8 cellular contexts compared by ENCODE assay signal in the genomic region with DNA sequence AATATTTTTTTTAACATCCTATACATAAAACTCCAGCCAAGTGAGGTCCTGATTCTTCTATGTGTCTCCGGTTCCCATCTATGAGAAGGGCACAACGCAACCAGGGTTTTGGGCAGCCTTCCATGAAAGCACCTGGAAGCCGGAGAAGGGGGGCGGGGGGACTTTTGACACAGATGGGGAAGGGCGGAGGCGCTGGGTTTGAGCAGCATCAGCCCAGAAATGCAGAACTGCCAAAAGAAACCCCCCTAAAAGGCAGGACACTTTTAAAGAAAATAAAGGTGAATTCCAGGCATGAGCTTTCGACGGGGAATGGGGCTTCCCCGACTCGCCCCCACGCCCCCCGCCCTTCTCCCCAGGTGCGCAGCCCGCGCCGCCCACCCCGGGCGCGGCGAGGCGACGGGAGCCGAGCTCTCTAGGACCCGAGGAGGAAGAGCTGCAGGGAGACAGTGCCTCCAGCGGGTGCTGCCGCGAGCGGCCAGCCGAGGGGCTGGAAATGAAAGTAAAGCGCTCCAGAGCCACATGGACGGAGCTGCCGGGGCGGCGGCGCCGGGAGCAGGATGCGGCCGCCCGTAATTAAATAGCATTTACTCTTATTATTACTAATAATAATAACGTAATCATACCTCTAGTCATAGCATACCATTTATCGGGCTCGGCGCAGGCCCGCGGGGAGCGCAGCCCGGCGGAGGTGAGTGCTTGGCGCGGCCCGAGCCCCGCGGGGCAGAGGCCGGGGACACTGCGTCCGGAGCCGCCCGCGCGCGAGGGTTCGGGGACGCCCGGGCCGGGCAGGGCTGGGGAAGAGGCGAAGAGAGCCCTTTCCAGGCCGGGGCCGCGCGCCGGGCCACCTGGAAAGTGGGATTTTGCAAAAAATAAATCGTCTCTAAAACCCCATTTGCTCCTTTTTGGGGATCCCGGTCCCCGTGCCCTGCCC. TPM values are rescaled to one million over a fixed set of nuclear protein-coding genes. Genes with fewer than 3 reads are reported as not detected.
DNase-seq lines count a peak whose midpoint lies in the region; ATAC-seq and TF ChIP-seq lines count a peak whose summit lies in the region.

A gene with protein sequence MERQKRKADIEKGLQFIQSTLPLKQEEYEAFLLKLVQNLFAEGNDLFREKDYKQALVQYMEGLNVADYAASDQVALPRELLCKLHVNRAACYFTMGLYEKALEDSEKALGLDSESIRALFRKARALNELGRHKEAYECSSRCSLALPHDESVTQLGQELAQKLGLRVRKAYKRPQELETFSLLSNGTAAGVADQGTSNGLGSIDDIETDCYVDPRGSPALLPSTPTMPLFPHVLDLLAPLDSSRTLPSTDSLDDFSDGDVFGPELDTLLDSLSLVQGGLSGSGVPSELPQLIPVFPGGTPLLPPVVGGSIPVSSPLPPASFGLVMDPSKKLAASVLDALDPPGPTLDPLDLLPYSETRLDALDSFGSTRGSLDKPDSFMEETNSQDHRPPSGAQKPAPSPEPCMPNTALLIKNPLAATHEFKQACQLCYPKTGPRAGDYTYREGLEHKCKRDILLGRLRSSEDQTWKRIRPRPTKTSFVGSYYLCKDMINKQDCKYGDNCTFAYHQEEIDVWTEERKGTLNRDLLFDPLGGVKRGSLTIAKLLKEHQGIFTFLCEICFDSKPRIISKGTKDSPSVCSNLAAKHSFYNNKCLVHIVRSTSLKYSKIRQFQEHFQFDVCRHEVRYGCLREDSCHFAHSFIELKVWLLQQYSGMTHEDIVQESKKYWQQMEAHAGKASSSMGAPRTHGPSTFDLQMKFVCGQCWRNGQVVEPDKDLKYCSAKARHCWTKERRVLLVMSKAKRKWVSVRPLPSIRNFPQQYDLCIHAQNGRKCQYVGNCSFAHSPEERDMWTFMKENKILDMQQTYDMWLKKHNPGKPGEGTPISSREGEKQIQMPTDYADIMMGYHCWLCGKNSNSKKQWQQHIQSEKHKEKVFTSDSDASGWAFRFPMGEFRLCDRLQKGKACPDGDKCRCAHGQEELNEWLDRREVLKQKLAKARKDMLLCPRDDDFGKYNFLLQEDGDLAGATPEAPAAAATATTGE (plus strand): TSS at position 441 of the 931 bp plus-strand sequence. CDS start 19,136 bp downstream, outside the sequence.

- POLR2A ChIA-PET in PC-9 (lab: Charles Lee; ENCODE audit: unreplicated experiment) = interaction anchor here (0.5 to 1.0 kb wide), 5 partner anchors 15 to 80 kb away, joined by 4 to 7 read pairs (median 4); a partner anchor contains a TSS

- CTCF ChIA-PET in PC-9 (lab: Charles Lee) = interaction anchor here (0.7 kb wide), 2 partner anchors 21 to 109 kb away, joined by 3 read pairs; no protein-coding TSS in a partner anchor

- intact Hi-C loops in PC-9 (cut with micrococcal nuclease; ENCODE audit: unreplicated experiment) (loop anchor here (1.0 to 5.0 kb wide), 2 partner anchors 15 to 81 kb away; a partner anchor contains a TSS), esophagus muscularis mucosa (cut with DNase I) (loop anchor here (5.0 to 10.0 kb wide), 3 partner anchors 66 to 223 kb away; no protein-coding TSS in a partner anchor)

- TF ChIP-seq POLR2A in esophagus muscularis mucosa (IDR thresholded peaks at IDR 0.05; ENCODE audit: low read depth) = no peak

- H3K27ac ChIP-seq in PC-9 (peak within 1 kb of the TSS; percentile 1; the same call in 1 of the 2 replicates), esophagus muscularis mucosa (replicated peaks in 1 of 4) (peak within 1 kb of the TSS; percentile 88 to 93 (median 88))

- peak within 1 kb of the TSS; percentile 94 for H2AFZ ChIP-seq in PC-9

- no peaks in the 10 kb centered on the region for H3K9me2 ChIP-seq in PC-9 (ENCODE audit: insufficient read depth)

- H3K4me3 ChIP-seq in PC-9 = peak within 1 kb of the TSS; percentile 99
- H3K4me3 ChIP-seq in esophagus muscularis mucosa = peak within 1 kb of the TSS; percentile 73 to 99 (median 92)

- H3K79me2 ChIP-seq in PC-9 (ENCODE audit: low read depth) = peaks cover 48% of the 10 kb centered on the region

- peak; percentile 80 for ATAC-seq in GM21515 (IDR thresholded peaks at IDR 0.05; ENCODE audit: unreplicated experiment)
- peak; percentile 97 to 98 for ATAC-seq in activated T-cell treated with anti-CD3 and anti-CD28 coated beads, Interleukin-2, amount 50 U/mL, for 4 hours

- TF ChIP-seq EP300 in esophagus muscularis mucosa (IDR thresholded peaks at IDR 0.05) = no peak

- peaks cover 24% of the 10 kb centered on the region; the same call in 1 of the 2 replicates for H3F3A ChIP-seq in PC-9 (ENCODE audit: insufficient read depth, low read depth)

- peaks cover 11% of the 10 kb centered on the region for H4K20me1 ChIP-seq in PC-9 (ENCODE audit: insufficient read depth)

- DNase-seq in DMS114 treated with DMSO at 0.1 percent for 48 hours (lab: John Stamatoyannopoulos, UW; ENCODE audit: unreplicated experiment) (peak; percentile 52), HuH-7.5 (ENCODE audit: low spot score) (peak; percentile 97), PC-9 (peak; percentile 77 to 79), esophagus muscularis mucosa (ENCODE audit: extremely low spot score) (no peak), myocyte (ENCODE audit: low read depth) (peak; percentile 86)
- peak; percentile 82 for DNase-seq in activated T-cell treated with anti-CD3 and anti-CD28 coated beads, Interleukin-2, amount 50 U/mL, for 4 hours
- peak; percentile 59 to 70 for DNase-seq in stimulated activated CD8-positive, alpha-beta memory T cell treated with anti-CD3 and anti-CD28 coated beads, Interleukin-7, amount 100 ng/mL, for 48 hours (ENCODE audit: extremely low read depth in 1 of 2, low read depth in 1 of 2)

- 0 out of 2 replicates have a peak, but pooled peaks cover 8% of the 10 kb centered on the region for H3K36me3 ChIP-seq in PC-9 (ENCODE audit: low read depth)
- peaks cover 0 to 9% (median 0%) of the 10 kb centered on the region in 4 donors for H3K36me3 ChIP-seq in esophagus muscularis mucosa

- TF ChIP-seq CTCF in PC-9 (conservative IDR thresholded peaks at IDR 0.05) (peak; percentile 63), esophagus muscularis mucosa (IDR thresholded peaks at IDR 0.05) (peak; percentile 42 to 76 (median 50))

- peak within 1 kb of the TSS; percentile 85 for H3K4me3 Mint-ChIP-seq in activated T-cell treated with anti-CD3 and anti-CD28 coated beads, Interleukin-2, amount 50 U/mL, for 4 hours

- H3K36me3 Mint-ChIP-seq in activated T-cell treated with anti-CD3 and anti-CD28 coated beads, Interleukin-2, amount 50 U/mL, for 4 hours (ENCODE audit: insufficient read depth) = no peaks in the 10 kb centered on the region

- 0% methylated on average over 10 of the region's 74 CpGs for WGBS in esophagus muscularis mucosa

- H3K27me3 ChIP-seq in PC-9 (ENCODE audit: insufficient read depth, low read depth) = no peaks in the 10 kb centered on the region
- no peaks in the 10 kb centered on the region for H3K27me3 ChIP-seq in esophagus muscularis mucosa

- H3K27me3 Mint-ChIP-seq in activated T-cell treated with anti-CD3 and anti-CD28 coated beads, Interleukin-2, amount 50 U/mL, for 4 hours (ENCODE audit: low read depth) = no peaks in the 10 kb centered on the region

- H3K9me3 ChIP-seq in PC-9 (ENCODE audit: insufficient read depth, low read depth) (no peaks in the 10 kb centered on the region), esophagus muscularis mucosa (no peaks in the 10 kb centered on the region)

- H3K4me1 ChIP-seq in PC-9 (replicated peaks; ENCODE audit: insufficient read depth) (peaks cover 37% of the 10 kb centered on the region), esophagus muscularis mucosa (peaks cover 12 to 44% (median 40%) of the 10 kb centered on the region in 4 donors)

- peaks cover 35% of the 10 kb centered on the region for H3K4me1 Mint-ChIP-seq in activated T-cell treated with anti-CD3 and anti-CD28 coated beads, Interleukin-2, amount 50 U/mL, for 4 hours (ENCODE audit: low read depth)

- H3K4me2 ChIP-seq in PC-9 = peak within 1 kb of the TSS; percentile 74

- H3K9me3 Mint-ChIP-seq in activated T-cell treated with anti-CD3 and anti-CD28 coated beads, Interleukin-2, amount 50 U/mL, for 4 hours = no peaks in the 10 kb centered on the region

- no TSS peak for BruUV-seq in PC-9 (replicated peaks; lab: Mats Ljungman, UMichigan)

RNA-seq across cellular contexts. Expression of the gene that starts here (rescaled TPM):
- total RNA-seq in PC-9 (2021) = 54.5 and 62.7 TPM in 2 replicates
- total RNA-seq in activated T-cell treated with anti-CD3 and anti-CD28 coated beads, Interleukin-2, amount 50 U/mL, for 4 hours = 10 to 100 TPM; 57.0 to 62.4 (median 60.9) TPM
- total RNA-seq in esophagus muscularis mucosa = 10 to 100 TPM; 39.9 to 72.2 (median 54.3) TPM
- total RNA-seq in myocyte = 44.3 and 49.7 TPM in 2 replicates
- 73.2 TPM for polyA plus RNA-seq in myocyte (2012)
